In the genomic region with DNA sequence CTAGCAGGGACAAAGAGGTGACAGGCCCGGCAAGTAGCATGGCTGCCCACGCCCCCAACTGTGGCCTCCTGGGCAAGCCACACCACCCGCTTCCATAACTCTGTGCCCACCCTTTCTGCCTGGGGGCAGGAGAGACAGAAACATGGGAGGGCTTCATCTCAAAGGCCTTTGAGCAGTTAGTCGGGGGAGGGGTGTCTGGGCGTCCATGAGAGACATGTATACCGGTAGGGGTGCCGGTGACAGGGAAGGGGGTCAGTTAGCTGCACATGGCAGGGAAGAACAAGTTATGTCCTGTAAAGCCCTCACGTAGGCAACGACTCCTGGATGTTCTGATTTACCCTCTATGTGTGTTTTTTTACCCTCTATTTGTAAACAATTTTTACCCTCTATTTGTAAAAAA, we compare ENCODE assay signal across 18 cellular contexts. TPM values are rescaled to one million over a fixed set of nuclear protein-coding genes. Genes with fewer than 3 reads are reported as not detected.
"Had no signal": no experiment of that assay in that cellular context is flagged by ENCODE, and none has a peak within 500 bp of the region (broad histone marks: within the 10 kb centered on the region; RNA-seq: fewer than 3 reads in every experiment).

No MANE protein-coding gene starts in this region.

- H3K27ac Mint-ChIP-seq: activated CD8-positive, alpha-beta T cell treated with anti-CD3 and anti-CD28 coated beads for 36 hours; activated T-helper 1 cell treated with anti-CD3 and anti-CD28 coated beads, Interleukin-12 subunit alpha, Interleukin-12 subunit beta, Interleukin-2, Interleukin-4 antibody, amounts not matched to agents 30 ng/mL and 10 ng/mL and 1 ng/mL, durations not matched to agents 14 hours and 24 hours and 36 hours; neural progenitor cell had no signal

- H3K27me3 ChIP-seq: cardiac muscle cell, neural progenitor cell, right atrium auricular region, thyroid gland, uterus had no signal

- H3K36me3 ChIP-seq: cardiac muscle cell, heart left ventricle, left ventricle myocardium inferior, neural progenitor cell, right atrium auricular region, stomach, thyroid gland, uterus had no signal

- ATAC-seq: activated CD8-positive, alpha-beta T cell treated with anti-CD3 and anti-CD28 coated beads for 36 hours; foreskin keratinocyte; heart left ventricle had no signal

- H3K9me3 ChIP-seq: heart left ventricle, left ventricle myocardium inferior, right atrium auricular region, thyroid gland, uterus had no signal

- H3K4me3 Mint-ChIP-seq: activated CD8-positive, alpha-beta T cell treated with anti-CD3 and anti-CD28 coated beads for 36 hours; activated T-helper 1 cell treated with anti-CD3 and anti-CD28 coated beads, Interleukin-12 subunit alpha, Interleukin-12 subunit beta, Interleukin-2, Interleukin-4 antibody, amounts not matched to agents 30 ng/mL and 10 ng/mL and 1 ng/mL, durations not matched to agents 14 hours and 24 hours and 36 hours; neural progenitor cell had no signal

- H3K36me3 Mint-ChIP-seq: neural progenitor cell had no signal

- H3K9me3 Mint-ChIP-seq: activated CD8-positive, alpha-beta T cell treated with anti-CD3 and anti-CD28 coated beads for 36 hours; activated T-helper 1 cell treated with anti-CD3 and anti-CD28 coated beads, Interleukin-12 subunit alpha, Interleukin-12 subunit beta, Interleukin-2, Interleukin-4 antibody, amounts not matched to agents 30 ng/mL and 10 ng/mL and 1 ng/mL, durations not matched to agents 14 hours and 24 hours and 36 hours had no signal

- DNase-seq: activated CD4-positive, alpha-beta T cell treated with anti-CD3 and anti-CD28 coated beads for 4 hours; activated CD8-positive, alpha-beta memory T cell treated with anti-CD3 and anti-CD28 coated beads, Interleukin-2, amount 50 U/mL, for 4 hours; activated CD8-positive, alpha-beta T cell treated with anti-CD3 and anti-CD28 coated beads for 36 hours; activated naive CD4-positive, alpha-beta T cell treated with Interleukin-2 at 50 U/mL for 16 hours; foreskin keratinocyte; heart left ventricle; left ventricle myocardium inferior; mesenchymal stem cell; stomach; thyroid gland; uterus had no signal

- H3K4me1 ChIP-seq: foreskin keratinocyte, thyroid gland, uterus had no signal

- H3K27ac ChIP-seq: cardiac muscle cell, foreskin keratinocyte, heart left ventricle, left ventricle myocardium inferior, neural progenitor cell, right atrium auricular region, skin epidermis, stomach, thyroid gland, uterus, VCaP had no signal

- H3K4me3 ChIP-seq: cardiac muscle cell, heart left ventricle, left ventricle myocardium inferior, neural progenitor cell, right atrium auricular region, skin epidermis, stomach, thyroid gland, uterus had no signal

RNA-seq across cellular contexts. Expression of a gene that starts 40.2 kb away (rescaled TPM):
- total RNA-seq: activated T-helper 1 cell treated with anti-CD3 and anti-CD28 coated beads, Interleukin-12 subunit alpha, Interleukin-12 subunit beta, Interleukin-2, Interleukin-4 antibody, amounts not matched to agents 30 ng/mL and 10 ng/mL and 1 ng/mL, durations not matched to agents 14 hours and 24 hours and 36 hours; astrocyte; cardiac muscle cell had no signal
